ENCODE assay signal across 2 cellular contexts in the genomic region with DNA sequence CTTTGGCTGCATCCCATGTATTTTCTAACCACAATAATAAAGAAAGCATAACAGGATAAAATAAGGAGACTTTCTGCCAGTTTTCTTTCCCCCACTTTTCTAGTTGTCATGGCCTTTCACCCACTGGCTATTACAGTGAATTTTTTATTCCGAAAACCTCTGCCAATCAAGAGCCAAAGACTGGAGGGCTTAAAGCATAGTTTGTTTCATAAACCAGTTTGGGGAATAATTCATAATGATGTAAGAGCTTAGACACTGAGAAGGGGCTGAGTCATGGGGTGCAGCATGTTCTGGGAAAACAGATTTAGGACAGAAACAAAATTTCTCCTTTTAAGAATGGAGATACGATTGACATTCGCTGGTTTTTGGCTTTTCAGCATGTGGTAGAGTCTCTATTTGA.
TF ChIP-seq lines count a peak whose summit lies in the region.

No MANE protein-coding gene starts in this region.

TF ChIP-seq in endothelial cell of umbilical vein, 7 proteins besides CTCF, POLR2A, EP300 and RAD21:
- TF ChIP-seq MYC (IDR thresholded peaks at IDR 0.05; ENCODE audit: low read depth, low read length) (no peak), FOS (IDR thresholded peaks at IDR 0.05; ENCODE audit: borderline replicate concordance, insufficient read depth, low read length) (no peak), GATA2 (IDR thresholded peaks at IDR 0.05; ENCODE audit: insufficient read depth, insufficient read length, low read depth, low read length) (no peak), POLR2AphosphoS5 (IDR thresholded peaks at IDR 0.05; ENCODE audit: insufficient read depth, low read depth, low read length) (no peak), JUN (IDR thresholded peaks at IDR 0.05; ENCODE audit: borderline replicate concordance, insufficient read depth, insufficient read length, low read depth) (no peak)
- TF ChIP-seq, protein P1, sequence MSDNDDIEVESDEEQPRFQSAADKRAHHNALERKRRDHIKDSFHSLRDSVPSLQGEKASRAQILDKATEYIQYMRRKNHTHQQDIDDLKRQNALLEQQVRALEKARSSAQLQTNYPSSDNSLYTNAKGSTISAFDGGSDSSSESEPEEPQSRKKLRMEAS (IDR thresholded peaks at IDR 0.05; ENCODE audit: insufficient read depth, insufficient read length), result no peak

TF ChIP-seq in HepG2, 621 proteins besides CTCF, POLR2A, EP300 and RAD21:
- TF ChIP-seq ATRX (CRISPR knock-in tag; IDR thresholded peaks at IDR 0.05; ENCODE audit: borderline replicate concordance) (no peak), ZNF253 (CRISPR knock-in tag; IDR thresholded peaks at IDR 0.05; ENCODE audit: borderline replicate concordance) (no peak), ZZZ3 (CRISPR knock-in tag; IDR thresholded peaks at IDR 0.05; ENCODE audit: borderline replicate concordance) (no peak), ELF1 (CRISPR knock-in tag; IDR thresholded peaks at IDR 0.05) (no peak), TOE1 (CRISPR knock-in tag; IDR thresholded peaks at IDR 0.05) (no peak), ZFYVE20 (CRISPR knock-in tag; IDR thresholded peaks at IDR 0.05; ENCODE audit: borderline replicate concordance, low read depth) (no peak), SOX5 (CRISPR knock-in tag; IDR thresholded peaks at IDR 0.05; ENCODE audit: borderline replicate concordance) (no peak), SMARCE1 (IDR thresholded peaks at IDR 0.05; ENCODE audit: borderline replicate concordance) (no peak), RARG (CRISPR knock-in tag; IDR thresholded peaks at IDR 0.05; ENCODE audit: low read depth) (no peak)
